In the genomic region with DNA sequence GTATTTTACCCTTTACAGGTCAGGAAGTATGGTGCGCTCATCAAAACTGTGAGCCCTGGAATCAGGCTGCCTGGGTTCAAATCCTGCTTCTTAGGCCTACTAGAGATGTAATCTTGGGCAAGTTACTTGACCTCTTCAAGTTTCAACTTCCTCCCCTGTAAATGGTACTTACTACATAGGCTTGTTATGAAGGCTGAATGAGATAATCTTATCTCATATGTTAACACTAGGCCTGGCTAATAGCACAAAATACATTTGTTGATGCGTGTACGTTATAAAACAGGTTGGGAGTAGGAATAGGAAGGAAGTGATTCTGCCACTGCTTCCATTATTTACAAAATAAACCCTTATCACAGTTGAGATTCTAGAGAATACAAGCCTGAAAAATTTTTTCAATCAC, we compare ENCODE assay signal across 18 cellular contexts. TPM values are rescaled to one million over a fixed set of nuclear protein-coding genes. Genes with fewer than 3 reads are reported as not detected.
DNase-seq lines count a peak whose midpoint lies in the region; ATAC-seq and TF ChIP-seq lines count a peak whose summit lies in the region.
"Had no signal": no experiment of that assay in that cellular context is flagged by ENCODE, and none has a peak within 500 bp of the region (broad histone marks: within the 10 kb centered on the region; RNA-seq: fewer than 3 reads in every experiment).

No MANE protein-coding gene starts in this region.

- ATAC-seq in left ventricle myocardium superior (no peak), HG03025 (IDR thresholded peaks at IDR 0.05; ENCODE audit: low FRiP score, unreplicated experiment) (no peak)

- H3K36me3 ChIP-seq in cardiac muscle cell = no peaks in the 10 kb centered on the region

- TF ChIP-seq CTCF in cardiac muscle cell (IDR thresholded peaks at IDR 0.05; ENCODE audit: low read depth, low read length) (no peak), nephron (IDR thresholded peaks at IDR 0.05; ENCODE audit: unreplicated experiment in 3 of 3) (no peak)

- no peak overlapping the region for H3K27ac ChIP-seq in cardiac muscle cell
- peak overlapping the region; percentile 15 for H3K27ac ChIP-seq in cingulate gyrus (ENCODE audit: low read depth, low read length)
- H3K27ac ChIP-seq: C4-2B, HL-60 had no signal

- peaks cover 21% of the 10 kb centered on the region for H3K4me1 Mint-ChIP-seq in nephron

- no peak overlapping the region for H3K4me3 ChIP-seq in cardiac muscle cell

- H3K27ac Mint-ChIP-seq in nephron = peak overlapping the region; percentile 57 to 76 (median 62)

- no peaks in the 10 kb centered on the region for H3K9me3 ChIP-seq in cardiac muscle cell (ENCODE audit: low read depth)

- no peaks in the 10 kb centered on the region for H3K27me3 Mint-ChIP-seq in nephron (ENCODE audit: low read depth)

- no peaks in the 10 kb centered on the region for H3K9me3 Mint-ChIP-seq in nephron

- intact Hi-C loops in left ventricle myocardium superior (cut with micrococcal nuclease) = no loop called here

- H3K27me3 ChIP-seq in cardiac muscle cell = no peaks in the 10 kb centered on the region

- peaks cover 8% of the 10 kb centered on the region for H3K36me3 Mint-ChIP-seq in nephron (ENCODE audit: low read depth)

- H3K4me1 ChIP-seq in cardiac muscle cell (ENCODE audit: low read depth) = peaks cover 43% of the 10 kb centered on the region

- DNase-seq in cardiac muscle cell (ENCODE audit: low read depth in 1 of 2, low spot score in 1 of 2) (peak; percentile 41 to 69), left ventricle myocardium superior (no peak), COR-L47 (lab: John Stamatoyannopoulos, UW) (no peak), UCSD-AML1 (lab: John Stamatoyannopoulos, UW; ENCODE audit: unreplicated experiment) (no peak)
- no peak for DNase-seq in stimulated activated naive CD4-positive, alpha-beta T cell treated with Interleukin-2 at 50 U/mL for 16 hours (lab: John Stamatoyannopoulos, UW)
- DNase-seq: DMS153, H7, KG1, NCI-H1105, NCI-H1694 treated with DMSO at 0.1 percent for 48 hours, NCI-H446 had no signal

- peak overlapping the region in 2 of 3 experiments; percentile 21 to 44 for H3K4me3 Mint-ChIP-seq in nephron

RNA-seq across cellular contexts. Expression of a gene that starts 1.7 kb away (rescaled TPM):
- 2.8 and 8.3 TPM in 2 replicates for total RNA-seq in cardiac muscle cell
- 5.0 and 5.9 TPM in 2 replicates for polyA plus RNA-seq in cardiac muscle cell
- total RNA-seq in left ventricle myocardium superior = 7.5 TPM
- total RNA-seq: A172, MCF 10A had no signal

RNA-seq across cellular contexts. Expression of a gene that starts 28.1 kb away (rescaled TPM):
- total RNA-seq in cardiac muscle cell (9.3 and 10.2 TPM in 2 replicates), left ventricle myocardium superior (6.7 TPM)
- polyA plus RNA-seq in cardiac muscle cell = 8.4 and 11.6 TPM in 2 replicates

Comparison
In these comparisons a context has a peak if more than half of its experiments do, and no peak if none do; other contexts are left out.
1. DNase-seq: peak in cardiac muscle cell (2 of 2); none in left ventricle myocardium superior (single experiment), COR-L47 (single experiment), UCSD-AML1 (single experiment) and stimulated activated naive CD4-positive, alpha-beta T cell treated with Interleukin-2 at 50 U/mL for 16 hours (single experiment).